In the genomic region with DNA sequence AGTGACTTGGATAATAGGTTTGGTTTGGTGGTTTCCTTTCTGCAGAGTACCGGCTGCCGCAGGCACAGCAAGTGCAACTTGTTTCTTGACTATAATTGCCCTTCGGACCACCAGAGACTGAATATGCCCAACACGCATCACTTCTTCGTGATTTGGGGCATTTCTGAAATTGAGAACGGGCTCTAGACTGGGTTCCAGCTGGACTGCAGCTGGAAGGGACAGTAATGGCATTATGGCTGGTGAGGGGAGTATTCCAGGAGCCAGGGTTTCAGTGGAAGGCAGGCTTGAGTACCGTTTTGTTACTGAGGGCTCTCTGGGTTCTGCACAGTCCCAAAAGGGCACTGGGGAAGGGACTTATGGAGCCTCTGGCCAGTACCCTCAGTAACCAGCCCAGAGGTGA, we compare ENCODE assay signal across 12 cellular contexts. TPM values are rescaled to one million over a fixed set of nuclear protein-coding genes. Genes with fewer than 3 reads are reported as not detected.
DNase-seq lines count a peak whose midpoint lies in the region; ATAC-seq, FAIRE-seq and TF ChIP-seq lines count a peak whose summit lies in the region.
"Had no signal": no experiment of that assay in that cellular context is flagged by ENCODE, and none has a peak within 500 bp of the region (broad histone marks: within the 10 kb centered on the region; RNA-seq: fewer than 3 reads in every experiment).

No MANE protein-coding gene starts in this region.

- H3K4me3 ChIP-seq in stomach (no peak overlapping the region), pancreas (no peak overlapping the region)

- H3K27me3 Mint-ChIP-seq in activated CD4-positive, alpha-beta T cell treated with anti-CD3 and anti-CD28 coated beads, Interleukin-2, amount 10 ng/mL, durations not matched to agents 7 days and 5 days = no peaks in the 10 kb centered on the region
- H3K27me3 Mint-ChIP-seq in WTC11 (ENCODE audit: low read depth) (no peaks in the 10 kb centered on the region), glutamatergic neuron (ENCODE audit: unreplicated experiment) (peaks cover 9% of the 10 kb centered on the region)

- no peak for TF ChIP-seq EP300 in stomach (IDR thresholded peaks at IDR 0.05)

- H3K9me3 ChIP-seq in stomach (no peaks in the 10 kb centered on the region), pancreas (no peaks in the 10 kb centered on the region)

- no peak for TF ChIP-seq CTCF in WTC11 (IDR thresholded peaks at IDR 0.05)
- TF ChIP-seq CTCF in glutamatergic neuron (IDR thresholded peaks at IDR 0.05; ENCODE audit: partially characterized antibody, unreplicated experiment) = no peak
- no peak for TF ChIP-seq CTCF in stomach (IDR thresholded peaks at IDR 0.05)
- TF ChIP-seq CTCF in pancreas (IDR thresholded peaks at IDR 0.05) = no peak

- ATAC-seq in WTC11 (no peak), GM19397 (IDR thresholded peaks at IDR 0.05; ENCODE audit: unreplicated experiment) (no peak), GM21737 (IDR thresholded peaks at IDR 0.05; ENCODE audit: unreplicated experiment) (no peak), pancreas (no peak)

- intact Hi-C loops in stomach (cut with DNase I; ENCODE audit: low total_unique reads) = no loop called here
- intact Hi-C loops in pancreas (cut with DNase I) = loop anchor here in 1 of 3 donors (10.0 kb wide), 1 partner anchor 75 kb away; a partner anchor contains a TSS

- H3K4me3 Mint-ChIP-seq in activated CD4-positive, alpha-beta T cell treated with anti-CD3 and anti-CD28 coated beads, Interleukin-2, amount 10 ng/mL, durations not matched to agents 7 days and 5 days = peak overlapping the region; percentile 41
- H3K4me3 Mint-ChIP-seq in WTC11 = no peak overlapping the region
- H3K4me3 Mint-ChIP-seq in glutamatergic neuron (ENCODE audit: unreplicated experiment) = no peak overlapping the region

- H3K27me3 ChIP-seq in stomach (no peaks in the 10 kb centered on the region), pancreas (no peaks in the 10 kb centered on the region)
- H3K27me3 ChIP-seq: foreskin keratinocyte had no signal

- WGBS in stomach, 5 donors = 41 to 77% (median 50%) methylated on average over 7 of the region's 7 CpGs
- 45 to 64% methylated on average over 7 of the region's 7 CpGs for WGBS in pancreas, 2 donors

- H3K36me3 ChIP-seq in stomach (peaks cover 10 to 64% (median 55%) of the 10 kb centered on the region in 4 donors), pancreas (peaks cover 0 to 8% (median 5%) of the 10 kb centered on the region in 3 donors)

- H3K4me1 ChIP-seq in stomach (peaks cover 56 to 99% (median 80%) of the 10 kb centered on the region in 4 donors), pancreas (peaks cover 32 to 50% (median 39%) of the 10 kb centered on the region in 3 donors)

- H3K27ac ChIP-seq in stomach (peak overlapping the region; percentile 64 to 85 (median 83)), pancreas (peak overlapping the region in 2 of 4 donors; percentile 56 to 62)
- H3K27ac ChIP-seq: foreskin keratinocyte had no signal

- peaks cover 42% of the 10 kb centered on the region for H3K4me1 Mint-ChIP-seq in activated CD4-positive, alpha-beta T cell treated with anti-CD3 and anti-CD28 coated beads, Interleukin-2, amount 10 ng/mL, durations not matched to agents 7 days and 5 days
- peaks cover 7% of the 10 kb centered on the region for H3K4me1 Mint-ChIP-seq in WTC11
- peaks cover 14% of the 10 kb centered on the region for H3K4me1 Mint-ChIP-seq in glutamatergic neuron (ENCODE audit: low read depth, unreplicated experiment)

- no peaks in the 10 kb centered on the region for H3K9me3 Mint-ChIP-seq in activated CD4-positive, alpha-beta T cell treated with anti-CD3 and anti-CD28 coated beads, Interleukin-2, amount 10 ng/mL, durations not matched to agents 7 days and 5 days
- H3K9me3 Mint-ChIP-seq in WTC11 = no peaks in the 10 kb centered on the region
- H3K9me3 Mint-ChIP-seq in glutamatergic neuron (ENCODE audit: unreplicated experiment) = peaks cover 11% of the 10 kb centered on the region

- TF ChIP-seq POLR2A in stomach (IDR thresholded peaks at IDR 0.05) = no peak

- no peak for DNase-seq in activated CD4-positive, alpha-beta T cell treated with anti-CD3 and anti-CD28 coated beads, Interleukin-2, amount 10 ng/mL, durations not matched to agents 7 days and 5 days
- DNase-seq in activated CD4-positive, alpha-beta T cell treated with anti-CD3 and anti-CD28 coated beads for 1 hour = no peak
- DNase-seq in WTC11 (ENCODE audit: low spot score) (no peak), glutamatergic neuron (no peak), stomach (no peak), pancreas (no peak)
- DNase-seq: cortex of kidney, NCI-H2227 treated with DMSO at 0.1 percent for 48 hours had no signal

- peak overlapping the region; percentile 96 for H3K27ac Mint-ChIP-seq in activated CD4-positive, alpha-beta T cell treated with anti-CD3 and anti-CD28 coated beads, Interleukin-2, amount 10 ng/mL, durations not matched to agents 7 days and 5 days
- H3K27ac Mint-ChIP-seq in WTC11 (peak overlapping the region; percentile 28), glutamatergic neuron (ENCODE audit: unreplicated experiment) (peak overlapping the region; percentile 28)

- peaks cover 21% of the 10 kb centered on the region for H3K36me3 Mint-ChIP-seq in activated CD4-positive, alpha-beta T cell treated with anti-CD3 and anti-CD28 coated beads, Interleukin-2, amount 10 ng/mL, durations not matched to agents 7 days and 5 days (ENCODE audit: low read depth)
- H3K36me3 Mint-ChIP-seq in WTC11 (peaks cover 6% of the 10 kb centered on the region), glutamatergic neuron (ENCODE audit: unreplicated experiment) (no peaks in the 10 kb centered on the region)

- POLR2A ChIA-PET in activated CD4-positive, alpha-beta T cell treated with anti-CD3 and anti-CD28 coated beads, Interleukin-2, amount 10 ng/mL, durations not matched to agents 7 days and 5 days (lab: Charles Lee) = interaction anchor here (0.6 to 1.0 kb wide), 2 partner anchors 39 to 40 kb away, joined by 3 to 4 read pairs; a partner anchor contains a TSS
- POLR2A ChIA-PET in WTC11 (lab: Charles Lee) = interaction anchor here (1.1 to 2.1 kb wide), 2 partner anchors 39 to 85 kb away, joined by 3 to 9 read pairs; a partner anchor contains a TSS

- no peak for FAIRE-seq in pancreas (lab: Jason Lieb, UNC)
- FAIRE-seq: kidney had no signal

- CTCF ChIA-PET in activated CD4-positive, alpha-beta T cell treated with anti-CD3 and anti-CD28 coated beads, Interleukin-2, amount 10 ng/mL, durations not matched to agents 7 days and 5 days (lab: Charles Lee) = interaction anchor here (0.6 to 2.0 kb wide), 7 partner anchors 8 to 364 kb away, joined by 3 to 7 read pairs (median 4); no protein-coding TSS in a partner anchor
- CTCF ChIA-PET in WTC11 (lab: Charles Lee) = interaction anchor here (1.0 to 1.8 kb wide), 5 partner anchors 8 to 288 kb away, joined by 3 to 9 read pairs (median 4); a partner anchor contains a TSS

TF ChIP-seq in WTC11, 78 proteins besides CTCF, POLR2A, EP300 and RAD21 (continues in another document):
- TF ChIP-seq ZBTB21 (CRISPR knock-in tag; IDR thresholded peaks at IDR 0.05; ENCODE audit: borderline replicate concordance) (no peak), TCF7 (CRISPR knock-in tag; IDR thresholded peaks at IDR 0.05; ENCODE audit: low read depth) (no peak), EMX1 (CRISPR knock-in tag; IDR thresholded peaks at IDR 0.05) (no peak)
- TF ChIP-seq, protein P1, sequence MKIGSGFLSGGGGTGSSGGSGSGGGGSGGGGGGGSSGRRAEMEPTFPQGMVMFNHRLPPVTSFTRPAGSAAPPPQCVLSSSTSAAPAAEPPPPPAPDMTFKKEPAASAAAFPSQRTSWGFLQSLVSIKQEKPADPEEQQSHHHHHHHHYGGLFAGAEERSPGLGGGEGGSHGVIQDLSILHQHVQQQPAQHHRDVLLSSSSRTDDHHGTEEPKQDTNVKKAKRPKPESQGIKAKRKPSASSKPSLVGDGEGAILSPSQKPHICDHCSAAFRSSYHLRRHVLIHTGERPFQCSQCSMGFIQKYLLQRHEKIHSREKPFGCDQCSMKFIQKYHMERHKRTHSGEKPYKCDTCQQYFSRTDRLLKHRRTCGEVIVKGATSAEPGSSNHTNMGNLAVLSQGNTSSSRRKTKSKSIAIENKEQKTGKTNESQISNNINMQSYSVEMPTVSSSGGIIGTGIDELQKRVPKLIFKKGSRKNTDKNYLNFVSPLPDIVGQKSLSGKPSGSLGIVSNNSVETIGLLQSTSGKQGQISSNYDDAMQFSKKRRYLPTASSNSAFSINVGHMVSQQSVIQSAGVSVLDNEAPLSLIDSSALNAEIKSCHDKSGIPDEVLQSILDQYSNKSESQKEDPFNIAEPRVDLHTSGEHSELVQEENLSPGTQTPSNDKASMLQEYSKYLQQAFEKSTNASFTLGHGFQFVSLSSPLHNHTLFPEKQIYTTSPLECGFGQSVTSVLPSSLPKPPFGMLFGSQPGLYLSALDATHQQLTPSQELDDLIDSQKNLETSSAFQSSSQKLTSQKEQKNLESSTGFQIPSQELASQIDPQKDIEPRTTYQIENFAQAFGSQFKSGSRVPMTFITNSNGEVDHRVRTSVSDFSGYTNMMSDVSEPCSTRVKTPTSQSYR (CRISPR knock-in tag; IDR thresholded peaks at IDR 0.05) = no peak
- TF ChIP-seq, protein P2, sequence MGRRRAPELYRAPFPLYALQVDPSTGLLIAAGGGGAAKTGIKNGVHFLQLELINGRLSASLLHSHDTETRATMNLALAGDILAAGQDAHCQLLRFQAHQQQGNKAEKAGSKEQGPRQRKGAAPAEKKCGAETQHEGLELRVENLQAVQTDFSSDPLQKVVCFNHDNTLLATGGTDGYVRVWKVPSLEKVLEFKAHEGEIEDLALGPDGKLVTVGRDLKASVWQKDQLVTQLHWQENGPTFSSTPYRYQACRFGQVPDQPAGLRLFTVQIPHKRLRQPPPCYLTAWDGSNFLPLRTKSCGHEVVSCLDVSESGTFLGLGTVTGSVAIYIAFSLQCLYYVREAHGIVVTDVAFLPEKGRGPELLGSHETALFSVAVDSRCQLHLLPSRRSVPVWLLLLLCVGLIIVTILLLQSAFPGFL (CRISPR knock-in tag; IDR thresholded peaks at IDR 0.05; ENCODE audit: borderline replicate concordance) = no peak

RNA-seq across cellular contexts. Expression of a gene that starts 40.1 kb away (rescaled TPM):
- total RNA-seq in activated CD4-positive, alpha-beta T cell treated with anti-CD3 and anti-CD28 coated beads, Interleukin-2, amount 10 ng/mL, durations not matched to agents 7 days and 5 days = 10 to 100 TPM; 77.4 to 83.3 TPM
- total RNA-seq in WTC11 (2021) = 145 to 153 TPM (median 149 TPM) in 3 replicates
- total RNA-seq in glutamatergic neuron (ENCODE audit: unreplicated experiment) = 233 TPM
- 1,000 to 10,000 TPM in 1 of 5 donors, 100 to 1,000 TPM in 4; 334 to 1,254 (median 555) TPM for total RNA-seq in stomach
- 100 to 1,000 TPM; 464 to 624 (median 598) TPM for polyA plus RNA-seq in stomach
- total RNA-seq in pancreas = 100 to 1,000 TPM; 172 to 192 (median 182) TPM
- polyA plus RNA-seq in pancreas = 100 to 1,000 TPM; 138 to 242 TPM

Comparison
In these comparisons a context has a peak if more than half of its experiments do, and no peak if none do; other contexts are left out.
1. H3K27ac Mint-ChIP-seq: peak in every context shown above with its lines; median percentile 96 in activated CD4-positive, alpha-beta T cell treated with anti-CD3 and anti-CD28 coated beads, Interleukin-2, amount 10 ng/mL, durations not matched to agents 7 days and 5 days; 28 in WTC11; 28 in glutamatergic neuron.